In the genomic region with DNA sequence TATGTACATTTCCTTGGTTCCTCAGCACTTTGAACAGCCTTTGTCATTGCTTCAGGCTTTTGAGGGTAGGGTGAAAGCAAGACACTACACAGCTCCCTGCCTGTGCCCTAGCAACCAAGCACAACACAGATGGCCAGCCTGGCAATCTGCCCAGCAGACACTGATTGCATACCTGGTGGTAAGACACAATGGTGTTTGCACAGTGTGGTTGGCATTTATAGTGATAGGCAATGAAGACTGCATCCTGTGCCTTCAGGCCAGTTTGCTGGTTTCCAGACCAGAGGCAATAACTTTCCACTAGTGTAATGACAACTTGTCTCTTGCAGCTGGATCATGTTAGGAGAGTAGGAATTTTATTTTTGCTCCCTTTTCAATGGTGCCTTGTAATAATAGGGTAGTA, we compare ENCODE assay signal across 8 cellular contexts.
DNase-seq lines count a peak whose midpoint lies in the region; FAIRE-seq and TF ChIP-seq lines count a peak whose summit lies in the region.

No MANE protein-coding gene starts in this region.

- H3K36me3 ChIP-seq in small intestine (ENCODE audit: control insufficient read depth in 2 of 2, insufficient read depth in 2 of 2, low read length in 2 of 2) = no peaks in the 10 kb centered on the region

- H3K4me1 ChIP-seq in small intestine (ENCODE audit: control insufficient read depth in 2 of 2, insufficient read depth in 1 of 2, low read depth in 1 of 2, low read length in 1 of 2) = peaks cover 0 to 11% of the 10 kb centered on the region in 2 donors

- H3K4me3 ChIP-seq in HFF-Myc (replicated peaks; ENCODE audit: low read depth, low read length) = no peak overlapping the region
- H3K4me3 ChIP-seq in fibroblast of mammary gland (ENCODE audit: control insufficient read depth, low read depth, low read length) = no peak overlapping the region
- H3K4me3 ChIP-seq in small intestine (ENCODE audit: low read depth in 1 of 2, low read length in 2 of 2) = no peak overlapping the region

- no peaks in the 10 kb centered on the region for H3K4me1 Mint-ChIP-seq in activated naive CD4-positive, alpha-beta T cell treated with anti-CD3 and anti-CD28 coated beads for 36 hours (ENCODE audit: low read depth)

- no peaks in the 10 kb centered on the region for H3K9me3 ChIP-seq in small intestine (ENCODE audit: control insufficient read depth, low read depth)

- no peak overlapping the region for H3K4me3 Mint-ChIP-seq in activated naive CD4-positive, alpha-beta T cell treated with anti-CD3 and anti-CD28 coated beads for 36 hours

- H3K27me3 Mint-ChIP-seq in activated naive CD4-positive, alpha-beta T cell treated with anti-CD3 and anti-CD28 coated beads for 36 hours (ENCODE audit: low read depth) = peaks cover 7% of the 10 kb centered on the region

- TF ChIP-seq CTCF in HFF-Myc (IDR thresholded peaks at IDR 0.05; ENCODE audit: low read depth, low read length, missing control alignments) (no peak), fibroblast of mammary gland (conservative IDR thresholded peaks at IDR 0.05; ENCODE audit: control insufficient read depth, insufficient read depth, low read depth, low read length) (no peak)

- H3K27ac Mint-ChIP-seq in activated naive CD4-positive, alpha-beta T cell treated with anti-CD3 and anti-CD28 coated beads for 36 hours = no peak overlapping the region

- DNase-seq in HFF-Myc (ENCODE audit: extremely low read depth, low read depth) (peak; percentile 97), NCI-H526 (lab: John Stamatoyannopoulos, UW) (peak; percentile 46 to 61), fibroblast of mammary gland (ENCODE audit: low read depth) (peak; percentile 68), small intestine (peak; percentile 88), T-helper 2 cell (no peak), iPS-NIHi7 (ENCODE audit: extremely low spot score) (no peak)
- DNase-seq in activated CD4-positive, alpha-beta T cell treated with anti-CD3 and anti-CD28 coated beads, Interleukin-2, amount 50 U/mL, for 1 hour = no peak
- no peak for DNase-seq in activated naive CD4-positive, alpha-beta T cell treated with anti-CD3 and anti-CD28 coated beads for 36 hours

- no peaks in the 10 kb centered on the region for H3K36me3 Mint-ChIP-seq in activated naive CD4-positive, alpha-beta T cell treated with anti-CD3 and anti-CD28 coated beads for 36 hours (ENCODE audit: low read depth)

- H3K27ac ChIP-seq in small intestine (ENCODE audit: low read depth in 1 of 2, low read length in 1 of 2) = no peak overlapping the region

- no peaks in the 10 kb centered on the region for H3K27me3 ChIP-seq in small intestine (ENCODE audit: control insufficient read depth in 2 of 2, insufficient read depth in 2 of 2, low read length in 2 of 2)

- intact Hi-C loops in activated naive CD4-positive, alpha-beta T cell treated with anti-CD3 and anti-CD28 coated beads for 36 hours (cut with micrococcal nuclease) = no loop called here

- no peaks in the 10 kb centered on the region for H3K9me3 Mint-ChIP-seq in activated naive CD4-positive, alpha-beta T cell treated with anti-CD3 and anti-CD28 coated beads for 36 hours

- FAIRE-seq in small intestine (lab: Jason Lieb, UNC) = no peak

- CTCF ChIA-PET in activated naive CD4-positive, alpha-beta T cell treated with anti-CD3 and anti-CD28 coated beads for 36 hours (lab: Charles Lee) = no interaction called here

Comparison
In these comparisons a context has a peak if more than half of its experiments do, and no peak if none do; other contexts are left out.
1. DNase-seq: peak in HFF-Myc (single experiment), NCI-H526 (2 of 2), fibroblast of mammary gland (single experiment) and small intestine (single experiment); none in T-helper 2 cell (0 of 5), iPS-NIHi7 (single experiment), activated CD4-positive, alpha-beta T cell treated with anti-CD3 and anti-CD28 coated beads, Interleukin-2, amount 50 U/mL, for 1 hour (single experiment) and activated naive CD4-positive, alpha-beta T cell treated with anti-CD3 and anti-CD28 coated beads for 36 hours (single experiment).